Comparison of ENCODE assay signal across 8 cellular contexts in the genomic region with DNA sequence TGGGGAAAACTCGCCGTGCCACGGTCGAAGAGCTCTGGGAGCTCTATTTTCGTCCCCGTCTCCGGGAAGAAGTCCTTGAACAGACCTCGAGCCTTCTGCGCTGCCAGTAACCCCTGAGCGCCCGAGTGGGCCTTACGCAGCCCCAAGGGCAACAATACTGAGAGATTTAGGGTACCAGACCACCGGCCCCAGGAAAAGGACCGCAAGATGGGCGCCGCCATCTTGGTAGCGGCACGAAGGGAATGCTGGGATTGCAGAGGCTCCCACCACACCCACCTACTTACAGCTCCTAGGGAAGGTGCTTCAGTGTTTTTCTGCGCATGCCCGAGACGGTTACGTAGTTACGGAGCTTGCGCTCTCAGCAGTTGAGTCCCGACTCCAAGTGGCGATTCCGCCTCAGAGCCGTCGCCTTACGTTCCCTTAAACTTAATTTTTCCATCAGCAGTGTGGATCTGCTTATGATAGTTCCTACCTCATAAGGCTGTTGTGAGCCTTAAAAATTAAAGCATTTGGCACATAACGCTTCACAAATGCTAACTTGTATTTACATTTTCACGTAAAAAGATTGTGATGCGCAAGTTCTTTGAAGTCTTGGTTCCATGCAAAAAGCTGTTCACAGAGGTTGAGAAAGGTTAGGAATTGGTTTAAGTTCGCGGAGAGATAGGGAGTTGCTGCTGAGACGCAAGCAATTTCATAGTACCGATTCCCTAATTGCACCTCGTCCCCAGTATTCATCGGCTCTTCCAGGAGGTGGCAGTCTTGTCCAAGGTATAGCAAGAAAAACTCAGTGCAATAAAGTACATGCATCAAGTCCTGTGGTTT. TPM values are rescaled to one million over a fixed set of nuclear protein-coding genes. Genes with fewer than 3 reads are reported as not detected.
DNase-seq lines count a peak whose midpoint lies in the region; ATAC-seq, FAIRE-seq and TF ChIP-seq lines count a peak whose summit lies in the region.

A gene (minus strand): TSS at position 244 of the 822 bp plus-strand sequence. CDS start 23 bp downstream, at position 221.

- peaks cover 0 to 13% (median 0%) of the 10 kb centered on the region in 3 donors for H3K4me1 ChIP-seq in pancreas
- peaks cover 4 to 30% (median 8%) of the 10 kb centered on the region in 4 donors for H3K4me1 ChIP-seq in tibial nerve

- no peaks in the 10 kb centered on the region for H3K27me3 Mint-ChIP-seq in activated naive CD8-positive, alpha-beta T cell treated with anti-CD3 and anti-CD28 coated beads for 36 hours

- peaks cover 15% of the 10 kb centered on the region for H3K36me3 Mint-ChIP-seq in activated naive CD8-positive, alpha-beta T cell treated with anti-CD3 and anti-CD28 coated beads for 36 hours

- peak; percentile 91 for ATAC-seq in HG02610 (IDR thresholded peaks at IDR 0.05; ENCODE audit: unreplicated experiment)
- peak; percentile 100 for ATAC-seq in Right ventricle myocardium inferior
- peak; percentile 98 to 99 (median 99) for ATAC-seq in pancreas

- peak; percentile 78 for TF ChIP-seq CTCF in GM10266 (IDR thresholded peaks at IDR 0.05; ENCODE audit: control insufficient read depth, insufficient read depth, low read depth, missing control alignments)
- peak; percentile 37 to 68 (median 48) for TF ChIP-seq CTCF in pancreas (IDR thresholded peaks at IDR 0.05)
- peak; percentile 75 to 93 (median 77) for TF ChIP-seq CTCF in tibial nerve (IDR thresholded peaks at IDR 0.05)

- no peaks in the 10 kb centered on the region for H3K36me3 ChIP-seq in pancreas
- peaks cover 0 to 24% (median 16%) of the 10 kb centered on the region in 3 donors for H3K36me3 ChIP-seq in tibial nerve

- H3K27me3 ChIP-seq in pancreas (no peaks in the 10 kb centered on the region), tibial nerve (no peaks in the 10 kb centered on the region)

- H3K9me3 ChIP-seq in pancreas (no peaks in the 10 kb centered on the region), tibial nerve (no peaks in the 10 kb centered on the region)

- peak within 1 kb of the TSS; percentile 87 for H3K27ac Mint-ChIP-seq in activated naive CD8-positive, alpha-beta T cell treated with anti-CD3 and anti-CD28 coated beads for 36 hours

- TF ChIP-seq EP300 in tibial nerve (IDR thresholded peaks at IDR 0.05): peak; percentile 74 to 93

- H3K4me3 Mint-ChIP-seq in activated naive CD8-positive, alpha-beta T cell treated with anti-CD3 and anti-CD28 coated beads for 36 hours: peak within 1 kb of the TSS; percentile 89

- TF ChIP-seq POLR2A in tibial nerve (IDR thresholded peaks at IDR 0.05): peak; percentile 37 to 65

- FAIRE-seq in pancreas (lab: Jason Lieb, UNC): peak; percentile 76

- H3K9me3 Mint-ChIP-seq in activated naive CD8-positive, alpha-beta T cell treated with anti-CD3 and anti-CD28 coated beads for 36 hours: no peaks in the 10 kb centered on the region

- peaks cover 20% of the 10 kb centered on the region for H3K4me1 Mint-ChIP-seq in activated naive CD8-positive, alpha-beta T cell treated with anti-CD3 and anti-CD28 coated beads for 36 hours

- intact Hi-C loops in Right ventricle myocardium inferior (cut with DNase I) (loop anchor here (1.0 kb wide), 2 partner anchors 163 to 1266 kb away; a partner anchor contains a TSS), pancreas (cut with DNase I) (loop anchor here in 1 of 3 donors (5.0 kb wide), 1 partner anchor 161 kb away; no protein-coding TSS in a partner anchor)

- H3K4me3 ChIP-seq in pancreas: peak within 1 kb of the TSS; percentile 71 to 100 (median 82)
- peak within 1 kb of the TSS; percentile 70 to 87 (median 82) for H3K4me3 ChIP-seq in tibial nerve

- 0% methylated on average over 39 of the region's 39 CpGs for WGBS in pancreas, 2 donors
- WGBS in tibial nerve, 2 donors: 0 to 1% methylated on average over 39 of the region's 39 CpGs

- peak; percentile 82 for DNase-seq in GM10266 (ENCODE audit: extremely low spot score)
- peak; percentile 97 for DNase-seq in NCI-H1092 treated with DMSO at 0.1 percent for 48 hours (lab: John Stamatoyannopoulos, UW)
- DNase-seq in SKM-1 treated with dmso at 0.1 percent for 144 hours (lab: John Stamatoyannopoulos, UW; ENCODE audit: unreplicated experiment): peak; percentile 72
- DNase-seq in activated naive CD8-positive, alpha-beta T cell treated with anti-CD3 and anti-CD28 coated beads for 36 hours: peak; percentile 86
- peak; percentile 96 for DNase-seq in Right ventricle myocardium inferior (ENCODE audit: missing footprints)
- DNase-seq in pancreas: peak; percentile 88 to 97 (median 94)
- DNase-seq in tibial nerve (ENCODE audit: low spot score in 2 of 2): peak; percentile 87 to 90

- H3K27ac ChIP-seq in pancreas (peak within 1 kb of the TSS; percentile 50 to 87 (median 75)), tibial nerve (peak within 1 kb of the TSS; percentile 83 to 93 (median 91))

RNA-seq across cellular contexts. Expression of the gene that starts here (rescaled TPM):
- 10 to 100 TPM; 38.3 to 41.0 TPM for total RNA-seq in activated naive CD8-positive, alpha-beta T cell treated with anti-CD3 and anti-CD28 coated beads for 36 hours
- total RNA-seq in Right ventricle myocardium inferior (9.7 TPM), pancreas (1 to 10 TPM; 3.7 to 7.9 (median 6.0) TPM), tibial nerve (10 to 100 TPM; 16.3 to 38.7 (median 28.3) TPM)
- polyA plus RNA-seq in pancreas: 1 to 10 TPM; 6.0 to 7.4 TPM

Comparison
In these comparisons a context has a peak if more than half of its experiments do, and no peak if none do; other contexts are left out.
1. Peak in every context shown above with its lines: DNase-seq, ATAC-seq, H3K4me3 ChIP-seq and H3K27ac ChIP-seq.